In genomic region chr10:86520871-86521619, GRCh38 we compare ENCODE assay signal across 8 cellular contexts. TPM values are rescaled to one million over a fixed set of nuclear protein-coding genes. Genes with fewer than 3 reads are reported as not detected.
A peak's percentile ranks its signal among the peaks of the same experiment; 100 is the strongest.
DNase-seq lines count a peak whose midpoint lies in the region; ATAC-seq, FAIRE-seq and TF ChIP-seq lines count a peak whose summit lies in the region.

No MANE protein-coding gene starts in this region.

- H3K4me1 Mint-ChIP-seq in CD4-positive, alpha-beta memory T cell, result peaks cover 46 to 81% (median 64%) of the 10 kb centered on the region in 4 donors

- no peaks in the 10 kb centered on the region for H3K9me3 ChIP-seq in CD4-positive, alpha-beta memory T cell (ENCODE audit: control insufficient read depth in 1 of 2, low read length in 2 of 2)
- H3K9me3 ChIP-seq in body of pancreas (no peaks in the 10 kb centered on the region), iPS-18a (ENCODE audit: control insufficient read depth, low read depth, low read length) (no peaks in the 10 kb centered on the region), skeletal muscle tissue (ENCODE audit: control insufficient read depth in 3 of 3, low read length in 3 of 3) (no peaks in the 10 kb centered on the region)

- POLR2A ChIA-PET in CD4-positive, alpha-beta memory T cell (lab: Charles Lee; ENCODE audit: partially characterized antibody), result interaction anchor here (0.6 to 3.8 kb wide), 6 partner anchors 9 to 120 kb away, joined by 3 to 26 read pairs (median 6); no protein-coding TSS in a partner anchor

- H3K27ac Mint-ChIP-seq in CD4-positive, alpha-beta memory T cell, result peak overlapping the region; percentile 79 to 97 (median 96)

- TF ChIP-seq CTCF in body of pancreas (IDR thresholded peaks at IDR 0.05), result no peak

- H3K4me1 ChIP-seq in CD4-positive, alpha-beta memory T cell (ENCODE audit: insufficient read depth, low read length), result peaks cover 69% of the 10 kb centered on the region
- peaks cover 60% of the 10 kb centered on the region for H3K4me1 ChIP-seq in body of pancreas
- peaks cover 15% of the 10 kb centered on the region for H3K4me1 ChIP-seq in iPS-18a (ENCODE audit: control insufficient read depth, low read depth, low read length)
- peaks cover 23 to 36% (median 32%) of the 10 kb centered on the region in 3 donors for H3K4me1 ChIP-seq in skeletal muscle tissue (ENCODE audit: control insufficient read depth in 3 of 3, insufficient read depth in 3 of 3, low read length in 3 of 3)

- 0 to 2% methylated on average over 31 to 57 of the region's 64 CpGs for WGBS in body of pancreas, 2 donors

- FAIRE-seq in GM19239 (lab: Jason Lieb, UNC), result peak; percentile 73

- no peaks in the 10 kb centered on the region for H3K27me3 ChIP-seq in CD4-positive, alpha-beta memory T cell (ENCODE audit: insufficient read depth, low read length)
- no peaks in the 10 kb centered on the region for H3K27me3 ChIP-seq in body of pancreas
- H3K27me3 ChIP-seq in iPS-18a (ENCODE audit: control insufficient read depth, insufficient read depth, low read length), result no peaks in the 10 kb centered on the region
- no peaks in the 10 kb centered on the region for H3K27me3 ChIP-seq in skeletal muscle tissue (ENCODE audit: control insufficient read depth in 3 of 3, insufficient read depth in 3 of 3, low read length in 3 of 3)

- TF ChIP-seq POLR2A in body of pancreas (IDR thresholded peaks at IDR 0.05), result no peak

- intact Hi-C loops in CD4-positive, alpha-beta memory T cell (cut with micrococcal nuclease), result loop anchor here (1.0 to 5.0 kb wide), 5 partner anchors 15 to 191 kb away; no protein-coding TSS in a partner anchor
- intact Hi-C loops in body of pancreas (cut with DNase I), result loop anchor here (10.0 kb wide), 1 partner anchor 64 kb away; no protein-coding TSS in a partner anchor

- H3K9ac ChIP-seq in iPS-18a (ENCODE audit: low read length), result peak overlapping the region; percentile 83
- peak overlapping the region; percentile 92 to 93 (median 93) for H3K9ac ChIP-seq in skeletal muscle tissue (ENCODE audit: low read depth in 1 of 3, low read length in 3 of 3)

- ATAC-seq in HG03378 (IDR thresholded peaks at IDR 0.05; ENCODE audit: unreplicated experiment) (peak; percentile 5), body of pancreas (peak; percentile 25)

- H3K4me3 ChIP-seq in CD4-positive, alpha-beta memory T cell (ENCODE audit: low read length in 2 of 2), result peak overlapping the region; percentile 33 to 90
- H3K4me3 ChIP-seq in body of pancreas (peak overlapping the region; percentile 72 to 83), iPS-18a (ENCODE audit: low read length) (peak overlapping the region; percentile 94), skeletal muscle tissue (ENCODE audit: low read length in 3 of 3) (peak overlapping the region; percentile 85 to 93 (median 86))

- DNase-seq in CD4-positive, alpha-beta memory T cell, result peak in 4 of 5 donors; percentile 15 to 50 (median 26)
- DNase-seq in GM19239 (ENCODE audit: insufficient read length, low spot score) (no peak), SW480 (ENCODE audit: low spot score) (peak; percentile 22), body of pancreas (peak; percentile 45 to 58 (median 56)), NCI-H1694 (lab: John Stamatoyannopoulos, UW) (no peak)

- H3K9me3 Mint-ChIP-seq in CD4-positive, alpha-beta memory T cell, result no peaks in the 10 kb centered on the region

- no peaks in the 10 kb centered on the region for H3K27me3 Mint-ChIP-seq in CD4-positive, alpha-beta memory T cell

- peaks cover 19 to 29% of the 10 kb centered on the region in 2 donors for H3K36me3 Mint-ChIP-seq in CD4-positive, alpha-beta memory T cell

- peaks cover 7% of the 10 kb centered on the region for H3K36me3 ChIP-seq in CD4-positive, alpha-beta memory T cell (ENCODE audit: insufficient read depth, low read length)
- H3K36me3 ChIP-seq in body of pancreas (replicated peaks in 1 of 2; ENCODE audit: insufficient read depth in 1 of 2, low read depth in 2 of 2) (no peaks in the 10 kb centered on the region), iPS-18a (ENCODE audit: control insufficient read depth, low read depth, low read length) (peaks cover 20% of the 10 kb centered on the region), skeletal muscle tissue (ENCODE audit: control insufficient read depth in 3 of 3, insufficient read depth in 3 of 3, low read length in 3 of 3) (peaks cover 0 to 5% (median 4%) of the 10 kb centered on the region in 3 donors)

- H3K4me3 Mint-ChIP-seq in CD4-positive, alpha-beta memory T cell, result peak overlapping the region; percentile 92 to 99 (median 95)

- H3K27ac ChIP-seq in CD4-positive, alpha-beta memory T cell (ENCODE audit: low read depth, low read length), result peak overlapping the region; percentile 86
- H3K27ac ChIP-seq in body of pancreas, result peak overlapping the region; percentile 91 to 96 (median 95)
- peak overlapping the region; percentile 6 for H3K27ac ChIP-seq in iPS-18a (ENCODE audit: low read length)
- peak overlapping the region; percentile 98 for H3K27ac ChIP-seq in skeletal muscle tissue (ENCODE audit: low read depth, low read length)

- CTCF ChIA-PET in CD4-positive, alpha-beta memory T cell (lab: Charles Lee; ENCODE audit: partially characterized antibody), result interaction anchor here (0.8 to 2.5 kb wide), 4 partner anchors 13 to 122 kb away, joined by 3 to 8 read pairs (median 4); no protein-coding TSS in a partner anchor

RNA-seq across cellular contexts. Expression of gene WAPL, which starts 0.5 kb away (rescaled TPM):
- total RNA-seq in CD4-positive, alpha-beta memory T cell, result 10 to 100 TPM; 54.0 to 55.2 TPM
- 10 to 100 TPM; 33.3 to 42.9 TPM for polyA plus RNA-seq in CD4-positive, alpha-beta memory T cell
- 10 to 100 TPM; 24.1 to 38.9 TPM for total RNA-seq in body of pancreas
- total RNA-seq in skeletal muscle tissue, result 45.4 TPM

Comparison
In these comparisons a context has a peak if more than half of its experiments do, and no peak if none do; other contexts are left out.
1. DNase-seq: peak in CD4-positive, alpha-beta memory T cell (4 of 5), SW480 (single experiment) and body of pancreas (4 of 4); none in GM19239 (single experiment) and NCI-H1694 (single experiment).
2. H3K27ac ChIP-seq: peak in every context shown above with its lines; median percentile 98 in skeletal muscle tissue; 95 in body of pancreas; 86 in CD4-positive, alpha-beta memory T cell; 6 in iPS-18a.
3. Peak in every context shown above with its lines, with median percentiles within 50 percentile points of each other: H3K4me3 ChIP-seq.